10 cellular contexts compared by ENCODE assay signal in the genomic region with DNA sequence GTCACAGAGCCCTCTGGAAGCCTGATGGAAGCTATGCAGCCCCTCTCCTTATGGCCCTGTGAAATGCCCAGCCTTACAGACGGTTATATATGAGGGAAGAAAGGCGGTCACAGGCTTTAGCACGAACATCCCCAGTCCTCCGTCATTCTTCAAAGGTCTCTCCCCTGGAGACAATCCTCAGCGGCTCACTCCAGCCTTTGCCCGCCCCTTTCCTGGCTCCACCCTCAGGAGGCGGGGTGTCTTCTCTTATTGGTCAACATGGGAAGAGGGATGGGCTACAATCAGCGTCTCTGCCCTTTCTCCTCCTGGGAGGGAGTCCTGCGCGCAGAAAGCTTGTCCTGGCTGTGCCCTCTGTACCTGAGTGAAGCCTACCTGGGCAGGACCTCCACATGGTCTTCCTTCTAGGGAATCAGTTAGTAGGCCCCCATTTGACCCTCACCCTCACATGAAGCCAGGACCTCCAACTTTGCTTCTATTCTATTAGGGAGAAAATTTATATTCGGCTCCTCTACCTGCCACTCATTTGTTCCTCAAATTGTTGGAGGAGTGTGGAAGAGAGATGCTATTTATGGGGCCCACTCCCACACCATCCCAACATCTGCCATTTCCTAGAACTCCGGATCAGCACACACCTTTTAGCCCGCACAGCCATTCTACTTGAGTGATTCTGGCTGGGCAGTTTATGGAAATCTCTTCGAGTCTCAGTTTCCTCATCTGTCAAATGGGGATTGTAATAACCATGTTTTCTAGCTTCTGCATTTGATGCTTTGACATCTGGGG.
DNase-seq lines count a peak whose midpoint lies in the region; ATAC-seq and TF ChIP-seq lines count a peak whose summit lies in the region.
"Had no signal": no experiment of that assay in that cellular context is flagged by ENCODE, and none has a peak within 500 bp of the region (broad histone marks: within the 10 kb centered on the region; RNA-seq: fewer than 3 reads in every experiment).

No MANE protein-coding gene starts in this region.

- H3K36me3 ChIP-seq in psoas muscle (ENCODE audit: insufficient read depth in 1 of 2, low read depth in 1 of 2): no peaks in the 10 kb centered on the region
- no peaks in the 10 kb centered on the region for H3K36me3 ChIP-seq in vagina
- H3K36me3 ChIP-seq: uterus had no signal

- H3K9me3 ChIP-seq in psoas muscle (no peaks in the 10 kb centered on the region), vagina (no peaks in the 10 kb centered on the region)
- H3K9me3 ChIP-seq: uterus had no signal

- no peak for TF ChIP-seq POLR2A in vagina (IDR thresholded peaks at IDR 0.05)

- H3K4me1 ChIP-seq in psoas muscle (no peaks in the 10 kb centered on the region), vagina (peaks cover 10% of the 10 kb centered on the region)

- peak; percentile 44 to 86 (median 85) for ATAC-seq in psoas muscle

- H3K27me3 ChIP-seq in dorsolateral prefrontal cortex: peaks cover 0 to 43% (median 11%) of the 10 kb centered on the region in 45 donors
- H3K27me3 ChIP-seq in psoas muscle (ENCODE audit: insufficient read depth in 3 of 3, low read length in 2 of 3): peaks cover 5 to 49% (median 18%) of the 10 kb centered on the region in 3 donors
- peaks cover 3% of the 10 kb centered on the region for H3K27me3 ChIP-seq in vagina
- H3K27me3 ChIP-seq: uterus had no signal

- 28 to 34% (median 32%) methylated on average over 14 of the region's 14 CpGs for WGBS in psoas muscle, 3 donors

- no peak for TF ChIP-seq CTCF in dorsolateral prefrontal cortex (IDR thresholded peaks at IDR 0.05 in 54 of 56, conservative IDR thresholded peaks at IDR 0.05 in 2 of 56; ENCODE audit: low read depth in 1 of 56, partially characterized antibody in 56 of 56)
- no peak for TF ChIP-seq CTCF in psoas muscle (IDR thresholded peaks at IDR 0.05)
- TF ChIP-seq CTCF in vagina (IDR thresholded peaks at IDR 0.05): no peak

- peak overlapping the region in 21 of 59 donors; percentile 7 to 63 (median 35) for H3K27ac ChIP-seq in dorsolateral prefrontal cortex
- no peak overlapping the region for H3K27ac ChIP-seq in psoas muscle
- H3K27ac ChIP-seq in vagina: no peak overlapping the region
- H3K27ac ChIP-seq: KMS-11, uterus had no signal

- peak overlapping the region in 54 of 59 donors; percentile 4 to 60 (median 40) for H3K4me3 ChIP-seq in dorsolateral prefrontal cortex
- H3K4me3 ChIP-seq in psoas muscle: no peak overlapping the region
- no peak overlapping the region for H3K4me3 ChIP-seq in vagina
- H3K4me3 ChIP-seq: uterus had no signal

- intact Hi-C loops in dorsolateral prefrontal cortex (cut with DNase I): loop anchor here in 1 of 2 donors (10.0 kb wide), 1 partner anchor 198 kb away; a partner anchor contains a TSS
- intact Hi-C loops in psoas muscle (cut with DNase I): no loop called here
- intact Hi-C loops in vagina (cut with DNase I): no loop called here

- DNase-seq in activated T-cell treated with anti-CD3 and anti-CD28 coated beads for 24 hours (ENCODE audit: low read depth) (peak; percentile 4), NCI-H2227 treated with DMSO at 0.1 percent for 48 hours (lab: John Stamatoyannopoulos, UW) (peak; percentile 61), dorsolateral prefrontal cortex (peak in 9 of 10 donors; percentile 39 to 86 (median 74)), psoas muscle (no peak), vagina (ENCODE audit: extremely low spot score in 2 of 2) (no peak), T1000 (lab: John Stamatoyannopoulos, UW) (no peak), foreskin melanocyte (no peak)
- no peak for DNase-seq in activated T-cell treated with anti-CD3 and anti-CD28 coated beads, Interleukin-2, amount 50 U/mL, for 1 hour
- DNase-seq: uterus had no signal

Comparison
In these comparisons a context has a peak if more than half of its experiments do, and no peak if none do; other contexts are left out.
1. DNase-seq: peak in activated T-cell treated with anti-CD3 and anti-CD28 coated beads for 24 hours (single experiment), NCI-H2227 treated with DMSO at 0.1 percent for 48 hours (single experiment) and dorsolateral prefrontal cortex (9 of 10); none in activated T-cell treated with anti-CD3 and anti-CD28 coated beads, Interleukin-2, amount 50 U/mL, for 1 hour (single experiment), psoas muscle (0 of 2), vagina (0 of 2), T1000 (single experiment) and foreskin melanocyte (single experiment).
2. H3K4me3 ChIP-seq: peak in dorsolateral prefrontal cortex (54 of 59); none in psoas muscle (single experiment) and vagina (0 of 2).